In genomic region chr6:78845567-78845966, GRCh38 we compare ENCODE assay signal across 27 cellular contexts.
"Had no signal": no experiment of that assay in that cellular context is flagged by ENCODE, and none has a peak within 500 bp of the region (broad histone marks: within the 10 kb centered on the region; RNA-seq: fewer than 3 reads in every experiment).

No MANE protein-coding gene starts in this region.

- H3K9me3 ChIP-seq: neutrophil, pancreas, psoas muscle, right lobe of liver, sigmoid colon, suprapubic skin, testis, tibial artery, transverse colon, upper lobe of right lung, uterus had no signal

- ATAC-seq: naive thymus-derived CD4-positive, alpha-beta T cell; natural killer cell; psoas muscle; right cardiac atrium; right lobe of liver; stimulated activated effector memory CD8-positive, alpha-beta T cell treated with anti-CD3 and anti-CD28 coated beads, Interleukin-12 subunit alpha, Interleukin-12 subunit beta, amount 100 ng/mL, for 72 hours; stimulated activated naive CD8-positive, alpha-beta T cell treated with anti-CD3 and anti-CD28 coated beads, Interleukin-15, amount 100 ng/mL, for 72 hours; stimulated activated naive CD8-positive, alpha-beta T cell treated with anti-CD3 and anti-CD28 coated beads, Interleukin-15, Interleukin-2, amounts not matched to agents 100 U/mL and 50 U/mL, for 24 hours; upper lobe of right lung had no signal

- H3K4me3 ChIP-seq: pancreas, psoas muscle, right lobe of liver, sigmoid colon, suprapubic skin, testis, tibial artery, transverse colon, upper lobe of right lung, uterus had no signal

- H3K27me3 ChIP-seq: neutrophil, pancreas, right lobe of liver, sigmoid colon, suprapubic skin, testis, tibial artery, transverse colon, upper lobe of right lung, uterus had no signal

- H3K27ac ChIP-seq: neutrophil, pancreas, psoas muscle, right lobe of liver, sigmoid colon, suprapubic skin, testis, tibial artery, transverse colon, upper lobe of right lung, uterus had no signal

- DNase-seq: naive thymus-derived CD4-positive, alpha-beta T cell; natural killer cell; nephron progenitor cell; nucleus accumbens; posterior cingulate gyrus; psoas muscle; right cardiac atrium; right lobe of liver; sigmoid colon; small intestine; stimulated activated CD4-positive, alpha-beta T cell treated with anti-CD3 and anti-CD28 coated beads, Interleukin-15, amount 100 ng/mL, for 24 hours; stimulated activated CD4-positive, alpha-beta T cell treated with anti-CD3 and anti-CD28 coated beads, Interleukin-2, amount 100 ng/mL, for 24 hours; stimulated activated CD4-positive, alpha-beta T cell treated with anti-CD3 and anti-CD28 coated beads, Interleukin-2, amount 100 ng/mL, for 48 hours; stimulated activated CD4-positive, alpha-beta T cell treated with anti-CD3 and anti-CD28 coated beads, Interleukin-4, amount 100 ng/mL, for 24 hours; stimulated activated naive CD4-positive, alpha-beta T cell; stimulated activated naive CD8-positive, alpha-beta T cell treated with anti-CD3 and anti-CD28 coated beads, Interleukin-15, amount 100 ng/mL, for 72 hours; stimulated activated naive CD8-positive, alpha-beta T cell treated with anti-CD3 and anti-CD28 coated beads, Interleukin-15, Interleukin-2, amounts not matched to agents 100 U/mL and 50 U/mL, for 24 hours; substantia nigra; testis; tibial artery; transverse colon; upper lobe of right lung; uterus had no signal

- H3K36me3 ChIP-seq: neutrophil, pancreas, right lobe of liver, suprapubic skin, tibial artery, transverse colon, upper lobe of right lung, uterus had no signal

- H3K4me1 ChIP-seq: pancreas, psoas muscle, right lobe of liver, sigmoid colon, suprapubic skin, testis, tibial artery, transverse colon, upper lobe of right lung, uterus had no signal
